ENCODE assay signal across 8 cellular contexts in genomic region chr16:87393680-87394055, GRCh38. TPM values are rescaled to one million over a fixed set of nuclear protein-coding genes. Genes with fewer than 3 reads are reported as not detected.
DNase-seq lines count a peak whose midpoint lies in the region; ATAC-seq and TF ChIP-seq lines count a peak whose summit lies in the region.

No MANE protein-coding gene starts in this region.

- H3K27ac ChIP-seq in liver (ENCODE audit: low read depth in 1 of 2, low read length in 2 of 2) (peak overlapping the region; percentile 88 to 97), thymus (ENCODE audit: low read depth) (no peak overlapping the region)

- H3K4me1 ChIP-seq in liver (ENCODE audit: control insufficient read depth in 4 of 4, insufficient read depth in 4 of 4, low read length in 3 of 4) (peaks cover 9 to 32% (median 18%) of the 10 kb centered on the region in 4 donors), thymus (ENCODE audit: control insufficient read depth, insufficient read depth, low read length) (peaks cover 18% of the 10 kb centered on the region)

- H3K36me3 Mint-ChIP-seq in activated CD4-positive, alpha-beta T cell treated with anti-CD3 and anti-CD28 coated beads, Interleukin-2, amount 10 ng/mL, durations not matched to agents 7 days and 5 days (ENCODE audit: low read depth): peaks cover 13% of the 10 kb centered on the region

- in situ Hi-C loops in astrocyte of the cerebellum (cut with HindIII; ENCODE audit: low sequenced_read_pairs): no loop called here

- H3K27me3 ChIP-seq in liver (ENCODE audit: control insufficient read depth in 4 of 4, insufficient read depth in 4 of 4, low read length in 3 of 4) (no peaks in the 10 kb centered on the region), thymus (ENCODE audit: control insufficient read depth, insufficient read depth) (no peaks in the 10 kb centered on the region)

- no peak for TF ChIP-seq RAD21 in liver (IDR thresholded peaks at IDR 0.05)

- no peak for DNase-seq in activated CD4-positive, alpha-beta T cell treated with anti-CD3 and anti-CD28 coated beads, Interleukin-2, amount 10 ng/mL, durations not matched to agents 7 days and 5 days
- no peak for DNase-seq in activated CD4-positive, alpha-beta T cell treated with anti-CD3 and anti-CD28 coated beads, Interleukin-2, amount 50 U/mL, for 48 hours
- DNase-seq in astrocyte of the cerebellum (ENCODE audit: low read depth) (no peak), midbrain (lab: John Stamatoyannopoulos, UW) (no peak), posterior vena cava (ENCODE audit: low spot score) (no peak)

- CTCF ChIA-PET in activated CD4-positive, alpha-beta T cell treated with anti-CD3 and anti-CD28 coated beads, Interleukin-2, amount 10 ng/mL, durations not matched to agents 7 days and 5 days (lab: Charles Lee): interaction anchor here (1.0 to 2.7 kb wide), 6 partner anchors 10 to 242 kb away, joined by 3 to 21 read pairs (median 4); partner anchors contain the start of genes C16orf95 and FBXO31

- no peak for ATAC-seq in GM18870 (IDR thresholded peaks at IDR 0.05; ENCODE audit: unreplicated experiment)

- H3K9ac ChIP-seq in liver (ENCODE audit: low read depth in 1 of 2, low read length in 2 of 2): peak overlapping the region; percentile 94 to 95

- peak overlapping the region; percentile 91 for H3K4me3 Mint-ChIP-seq in activated CD4-positive, alpha-beta T cell treated with anti-CD3 and anti-CD28 coated beads, Interleukin-2, amount 10 ng/mL, durations not matched to agents 7 days and 5 days

- H3K9me3 Mint-ChIP-seq in activated CD4-positive, alpha-beta T cell treated with anti-CD3 and anti-CD28 coated beads, Interleukin-2, amount 10 ng/mL, durations not matched to agents 7 days and 5 days: no peaks in the 10 kb centered on the region

- no peak for TF ChIP-seq CTCF in astrocyte of the cerebellum (IDR thresholded peaks at IDR 0.05; ENCODE audit: low read depth, low read length, missing control alignments)
- TF ChIP-seq CTCF in liver (IDR thresholded peaks at IDR 0.05; ENCODE audit: low read depth, low read length, missing input control): no peak

- POLR2A ChIA-PET in activated CD4-positive, alpha-beta T cell treated with anti-CD3 and anti-CD28 coated beads, Interleukin-2, amount 10 ng/mL, durations not matched to agents 7 days and 5 days (lab: Charles Lee): no interaction called here

- peaks cover 44% of the 10 kb centered on the region for H3K4me1 Mint-ChIP-seq in activated CD4-positive, alpha-beta T cell treated with anti-CD3 and anti-CD28 coated beads, Interleukin-2, amount 10 ng/mL, durations not matched to agents 7 days and 5 days

- no peaks in the 10 kb centered on the region for H3K27me3 Mint-ChIP-seq in activated CD4-positive, alpha-beta T cell treated with anti-CD3 and anti-CD28 coated beads, Interleukin-2, amount 10 ng/mL, durations not matched to agents 7 days and 5 days

- H3K4me3 ChIP-seq in astrocyte of the cerebellum (ENCODE audit: low read depth, low read length) (peak overlapping the region; percentile 67), liver (ENCODE audit: low read depth in 1 of 3, low read length in 3 of 3) (peak overlapping the region; percentile 95 to 96 (median 96)), thymus (ENCODE audit: low read length) (peak overlapping the region; percentile 93)

- intact Hi-C loops in posterior vena cava (cut with DNase I): no loop called here

- H3K9me3 ChIP-seq in liver (ENCODE audit: control insufficient read depth in 4 of 4, low read length in 3 of 4) (no peaks in the 10 kb centered on the region), thymus (ENCODE audit: control insufficient read depth) (no peaks in the 10 kb centered on the region)

- peaks cover under 1 to 8% (median 4%) of the 10 kb centered on the region in 4 donors for H3K36me3 ChIP-seq in liver (ENCODE audit: control insufficient read depth in 4 of 4, insufficient read depth in 3 of 4, low read depth in 1 of 4, low read length in 3 of 4)
- H3K36me3 ChIP-seq in thymus (ENCODE audit: control insufficient read depth, insufficient read depth): peaks cover 3% of the 10 kb centered on the region

- 89% methylated on average over 6 of the region's 6 CpGs for WGBS in liver
- 95% methylated on average over 6 of the region's 6 CpGs for WGBS in thymus

- H3K27ac Mint-ChIP-seq in activated CD4-positive, alpha-beta T cell treated with anti-CD3 and anti-CD28 coated beads, Interleukin-2, amount 10 ng/mL, durations not matched to agents 7 days and 5 days: peak overlapping the region; percentile 95

TF ChIP-seq in liver, 16 proteins besides CTCF, POLR2A, EP300 and RAD21:
- TF ChIP-seq HNF4G (IDR thresholded peaks at IDR 0.05) (no peak), FOXA2 (IDR thresholded peaks at IDR 0.05) (no peak), FOXA1 (IDR thresholded peaks at IDR 0.05) (no peak)
TF ChIP-seq in liver: peak in this region for 0.

RNA-seq across cellular contexts. Expression of gene MAP1LC3B, which starts 1.5 kb away (rescaled TPM):
- 10 to 100 TPM; 50.5 to 55.4 TPM for total RNA-seq in activated CD4-positive, alpha-beta T cell treated with anti-CD3 and anti-CD28 coated beads, Interleukin-2, amount 10 ng/mL, durations not matched to agents 7 days and 5 days
- 10 to 100 TPM; 10.3 to 14.1 TPM for total RNA-seq in liver
- polyA plus RNA-seq in liver: 10 to 100 TPM; 17.3 to 36.3 TPM
- 102 TPM for polyA plus RNA-seq in thymus
- 10 to 100 TPM; 51.2 to 52.2 TPM for total RNA-seq in posterior vena cava

RNA-seq across cellular contexts. Expression of gene FBXO31, which starts 10.1 kb away (rescaled TPM):
- total RNA-seq in activated CD4-positive, alpha-beta T cell treated with anti-CD3 and anti-CD28 coated beads, Interleukin-2, amount 10 ng/mL, durations not matched to agents 7 days and 5 days: 10 to 100 TPM; 27.4 to 30.6 TPM
- 10 to 100 TPM; 14.3 to 30.3 TPM for total RNA-seq in liver
- 10 to 100 TPM; 13.2 to 21.8 TPM for polyA plus RNA-seq in liver
- polyA plus RNA-seq in thymus: 27.1 TPM
- 10 to 100 TPM; 50.4 to 58.5 TPM for total RNA-seq in posterior vena cava
